Comparison of ENCODE assay signal across 24 cellular contexts in genomic region chr4:68162196-68162595, GRCh38.
DNase-seq lines count a peak whose midpoint lies in the region; ATAC-seq, FAIRE-seq and TF ChIP-seq lines count a peak whose summit lies in the region.
"Had no signal": no experiment of that assay in that cellular context is flagged by ENCODE, and none has a peak within 500 bp of the region (broad histone marks: within the 10 kb centered on the region; RNA-seq: fewer than 3 reads in every experiment).

No MANE protein-coding gene starts in this region.

- no peak overlapping the region for H3K4me3 ChIP-seq in astrocyte of the spinal cord (ENCODE audit: low read depth, low read length)
- H3K4me3 ChIP-seq: SJCRH30 had no signal

- peak; percentile 37 for DNase-seq in RCC 7860 (ENCODE audit: low spot score)
- peak; percentile 14 for DNase-seq in astrocyte of the spinal cord (ENCODE audit: low read depth, low spot score)
- peak; percentile 63 for DNase-seq in kidney tubule cell (ENCODE audit: low spot score)
- DNase-seq in urothelium cell line (ENCODE audit: low spot score): no peak
- DNase-seq in DMS 273 treated with DMSO at 0.1 percent for 48 hours (lab: John Stamatoyannopoulos, UW): no peak
- DNase-seq in midbrain (lab: John Stamatoyannopoulos, UW): no peak
- DNase-seq: C1 segment of cervical spinal cord; Caco-2; CD4-positive, alpha-beta memory T cell; DMS79 treated with DMSO at 0.1 percent for 48 hours; GF-D8; HCEC 1CT; Karpas-422; NCI-H1105 treated with DMSO at 0.1 percent for 48 hours; NCI-H146; NCI-H2029 treated with DMSO at 0.1 percent for 48 hours; NCI-H446 treated with DMSO at 0.1 percent for 48 hours; NCI-H526 treated with DMSO at 0.1 percent for 48 hours; SJCRH30 had no signal

- in situ Hi-C loops in astrocyte of the spinal cord (cut with HindIII; ENCODE audit: low sequenced_read_pairs): no loop called here

- TF ChIP-seq CTCF in astrocyte of the spinal cord (IDR thresholded peaks at IDR 0.05; ENCODE audit: low read depth, low read length): no peak

- no peak for FAIRE-seq in RCC 7860 (lab: Jason Lieb, UNC)
- FAIRE-seq in urothelium cell line (lab: Jason Lieb, UNC): peak; percentile 9
- FAIRE-seq: GM12891, H1 had no signal

- ATAC-seq in HG03280 (IDR thresholded peaks at IDR 0.05; ENCODE audit: unreplicated experiment): no peak
- ATAC-seq: Panc1, SK-N-SH treated with all-trans-retinoic acid at 6 μM for 48 hours had no signal

Comparison
In these comparisons a context has a peak if more than half of its experiments do, and no peak if none do; other contexts are left out.
1. DNase-seq: peak in RCC 7860 (single experiment), astrocyte of the spinal cord (single experiment) and kidney tubule cell (single experiment); none in urothelium cell line (single experiment), DMS 273 treated with DMSO at 0.1 percent for 48 hours (single experiment) and midbrain (single experiment).